ENCODE assay signal across 5 cellular contexts in the genomic region with DNA sequence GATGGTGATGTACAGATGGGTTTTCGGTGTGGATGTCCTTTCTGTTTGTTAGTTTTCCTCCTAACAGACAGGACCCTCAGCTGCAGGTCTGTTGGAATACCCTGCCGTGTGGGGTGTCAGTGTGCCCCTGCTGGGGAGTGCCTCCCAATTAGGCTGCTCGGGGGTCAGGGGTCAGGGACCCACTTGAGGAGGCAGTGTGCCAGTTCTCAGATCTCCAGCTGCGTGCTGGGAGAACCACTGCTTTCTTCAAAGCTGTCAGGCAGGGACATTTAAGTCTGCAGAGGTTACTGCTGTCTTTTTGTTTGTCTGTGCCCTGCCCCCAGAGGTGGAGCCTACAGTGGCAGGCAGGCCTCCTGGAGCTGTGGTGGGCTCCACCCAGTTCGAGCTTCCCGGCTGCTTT.
DNase-seq lines count a peak whose midpoint lies in the region; ATAC-seq and TF ChIP-seq lines count a peak whose summit lies in the region.
"Not testable (repeated sequence)": the region's sequence is repeated elsewhere in the genome, so short reads cannot be mapped to it uniquely, and the experiment has no call there.

No MANE protein-coding gene starts in this region.

- not testable (repeated sequence) for H3K36me3 ChIP-seq in GM23338 (ENCODE audit: insufficient read depth); HEK293 (ENCODE audit: control insufficient read depth in 2 of 2, insufficient read depth in 1 of 2, low read length in 2 of 2); endodermal cell (ENCODE audit: control insufficient read depth, insufficient read depth, low read length); mesenchymal stem cell (ENCODE audit: control insufficient read depth in 1 of 2, insufficient read depth in 2 of 2, low read depth in 1 of 2, low read length in 2 of 2)

- H4K8ac ChIP-seq in mesenchymal stem cell (ENCODE audit: low read length): not testable (repeated sequence)

- H3K36me3 Mint-ChIP-seq in GM23338 (ENCODE audit: low read depth); endodermal cell (ENCODE audit: low read depth); osteocyte (ENCODE audit: unreplicated experiment): not testable (repeated sequence)

- not testable (repeated sequence) for H2BK15ac ChIP-seq in mesenchymal stem cell (ENCODE audit: low read depth, poor library complexity, severe bottlenecking)

- not testable (repeated sequence) for H3K79me2 ChIP-seq in GM23338 (replicated peaks; ENCODE audit: insufficient read depth)

- H2BK12ac ChIP-seq in mesenchymal stem cell (ENCODE audit: low read length in 2 of 2): not testable (repeated sequence)

- H3K4me1 ChIP-seq in GM23338 (ENCODE audit: insufficient read depth); HEK293 (ENCODE audit: control insufficient read depth, insufficient read depth, low read length); endodermal cell (ENCODE audit: control insufficient read depth, insufficient read depth, low read length); mesenchymal stem cell (ENCODE audit: control insufficient read depth, insufficient read depth, low read depth, low read length): not testable (repeated sequence)

- not testable (repeated sequence) for H3K4ac ChIP-seq in mesenchymal stem cell (ENCODE audit: low read depth in 1 of 2, low read length in 2 of 2)

- H3K27me3 Mint-ChIP-seq in GM23338 (ENCODE audit: insufficient read depth, low read depth, poor library complexity); endodermal cell (ENCODE audit: insufficient read depth); osteocyte (ENCODE audit: unreplicated experiment): not testable (repeated sequence)

- H3K23ac ChIP-seq in mesenchymal stem cell (ENCODE audit: low read length in 2 of 2): not testable (repeated sequence)

- H3F3A ChIP-seq in GM23338 (replicated peaks; ENCODE audit: low read depth): not testable (repeated sequence)

- peak overlapping the region; percentile 63; the same call in 1 of the 2 replicates for H2AFZ ChIP-seq in GM23338
- H2AFZ ChIP-seq in mesenchymal stem cell (ENCODE audit: low read depth, low read length): not testable (repeated sequence)

- peak overlapping the region; percentile 57 for H2BK5ac ChIP-seq in mesenchymal stem cell (ENCODE audit: low read depth, low read length, poor library complexity, severe bottlenecking)

- not testable (repeated sequence) for H3K27me3 ChIP-seq in GM23338 (ENCODE audit: insufficient read depth); endodermal cell (ENCODE audit: control insufficient read depth, insufficient read depth, low read length, poor library complexity, severe bottlenecking)
- peaks cover 0 to 19% of the 10 kb centered on the region in 2 experiments for H3K27me3 ChIP-seq in mesenchymal stem cell (ENCODE audit: control insufficient read depth in 1 of 2, insufficient read depth in 1 of 2, low read length in 2 of 2)

- not testable (repeated sequence) for H3K27ac Mint-ChIP-seq in GM23338; endodermal cell; osteocyte (ENCODE audit: unreplicated experiment)

- not testable (repeated sequence) for H3K27ac ChIP-seq in GM23338 (ENCODE audit: low read depth); HEK293 (ENCODE audit: extremely low read depth, low read depth, low read length); endodermal cell (ENCODE audit: low read depth, low read length); mesenchymal stem cell (ENCODE audit: low read length, poor library complexity, severe bottlenecking)

- not testable (repeated sequence) for H4K20me1 ChIP-seq in GM23338 (replicated peaks; ENCODE audit: insufficient read depth)

- not testable (repeated sequence) for H3K9ac ChIP-seq in endodermal cell (ENCODE audit: extremely low read depth, low read length, poor library complexity, severe bottlenecking); mesenchymal stem cell (ENCODE audit: low read length)

- H3K9me3 ChIP-seq in HEK293 (ENCODE audit: control insufficient read depth, insufficient read depth, low read depth, low read length); endodermal cell (ENCODE audit: control insufficient read depth, low read length); mesenchymal stem cell (ENCODE audit: control insufficient read depth, low read length): not testable (repeated sequence)

- H3K4me3 ChIP-seq in GM23338: 0 out of 2 replicates have a peak overlapping the region, but pooled peaks have one; percentile 40
- not testable (repeated sequence) for H3K4me3 ChIP-seq in HEK293 (ENCODE audit: low read depth, low read length); endodermal cell (ENCODE audit: low read length); mesenchymal stem cell (ENCODE audit: insufficient read depth in 1 of 2, low read depth in 1 of 2, low read length in 2 of 2)

- ATAC-seq in GM23338: not testable (repeated sequence)

- peak overlapping the region; percentile 66 for H3K4me2 ChIP-seq in GM23338
- H3K4me2 ChIP-seq in mesenchymal stem cell (ENCODE audit: low read length, poor library complexity, severe bottlenecking): not testable (repeated sequence)

- H2BK120ac ChIP-seq in mesenchymal stem cell (ENCODE audit: low read depth, low read length): not testable (repeated sequence)

- POLR2A ChIA-PET in HEK293 (lab: Yijun Ruan, JAX): not testable (repeated sequence)

- not testable (repeated sequence) for H3K9me3 Mint-ChIP-seq in GM23338; osteocyte (ENCODE audit: unreplicated experiment)
- peaks cover 13% of the 10 kb centered on the region for H3K9me3 Mint-ChIP-seq in endodermal cell

- CTCF ChIA-PET in HEK293 (lab: Yijun Ruan, JAX): not testable (repeated sequence)

- not testable (repeated sequence) for H3K9me2 ChIP-seq in GM23338 (ENCODE audit: insufficient read depth)

- H3K79me1 ChIP-seq in mesenchymal stem cell (replicated peaks; ENCODE audit: low read length, poor library complexity, severe bottlenecking): not testable (repeated sequence)

- not testable (repeated sequence) for H3K18ac ChIP-seq in mesenchymal stem cell (ENCODE audit: low read depth in 1 of 2, low read length in 2 of 2)

- not testable (repeated sequence) for H3K4me3 Mint-ChIP-seq in GM23338; osteocyte (ENCODE audit: unreplicated experiment)
- peak overlapping the region; percentile 46 for H3K4me3 Mint-ChIP-seq in endodermal cell

- H3K4me1 Mint-ChIP-seq in GM23338; endodermal cell; osteocyte (ENCODE audit: unreplicated experiment): not testable (repeated sequence)

- TF ChIP-seq CTCF in GM23338 (conservative IDR thresholded peaks at IDR 0.05; ENCODE audit: low read depth in 2 of 2); HEK293 (tag by site-specific recombination; IDR thresholded peaks at IDR 0.05); endodermal cell (conservative IDR thresholded peaks at IDR 0.05); osteocyte (IDR thresholded peaks at IDR 0.05): not testable (repeated sequence)

- not testable (repeated sequence) for H4K91ac ChIP-seq in mesenchymal stem cell (ENCODE audit: low read length)

- not testable (repeated sequence) for DNase-seq in GM23338 (ENCODE audit: low spot score); endodermal cell; mesenchymal stem cell
- peak; percentile 17 for DNase-seq in osteocyte (ENCODE audit: extremely low spot score, unreplicated experiment)

- H2AK5ac ChIP-seq in mesenchymal stem cell (ENCODE audit: low read length, severe bottlenecking): not testable (repeated sequence)

- H3K14ac ChIP-seq in mesenchymal stem cell (ENCODE audit: low read length in 2 of 2): not testable (repeated sequence)

- WGBS in endodermal cell (ENCODE audit: insufficient coverage in 1 of 2, insufficient read length in 1 of 2), 2 experiments: 50 to 67% methylated on average over 1 to 3 of the region's 6 CpGs
- 29% methylated on average over 1 of the region's 6 CpGs for WGBS in mesenchymal stem cell

TF ChIP-seq in HEK293, 187 proteins besides CTCF, POLR2A, EP300 and RAD21:
- TF ChIP-seq GLIS1 (tag by site-specific recombination; IDR thresholded peaks at IDR 0.05) (peak; percentile 61), ZIC2 (tag by site-specific recombination; IDR thresholded peaks at IDR 0.05) (peak; percentile 60; the same call in 1 of the 2 replicates)
